10 cellular contexts compared by ENCODE assay signal in the genomic region with DNA sequence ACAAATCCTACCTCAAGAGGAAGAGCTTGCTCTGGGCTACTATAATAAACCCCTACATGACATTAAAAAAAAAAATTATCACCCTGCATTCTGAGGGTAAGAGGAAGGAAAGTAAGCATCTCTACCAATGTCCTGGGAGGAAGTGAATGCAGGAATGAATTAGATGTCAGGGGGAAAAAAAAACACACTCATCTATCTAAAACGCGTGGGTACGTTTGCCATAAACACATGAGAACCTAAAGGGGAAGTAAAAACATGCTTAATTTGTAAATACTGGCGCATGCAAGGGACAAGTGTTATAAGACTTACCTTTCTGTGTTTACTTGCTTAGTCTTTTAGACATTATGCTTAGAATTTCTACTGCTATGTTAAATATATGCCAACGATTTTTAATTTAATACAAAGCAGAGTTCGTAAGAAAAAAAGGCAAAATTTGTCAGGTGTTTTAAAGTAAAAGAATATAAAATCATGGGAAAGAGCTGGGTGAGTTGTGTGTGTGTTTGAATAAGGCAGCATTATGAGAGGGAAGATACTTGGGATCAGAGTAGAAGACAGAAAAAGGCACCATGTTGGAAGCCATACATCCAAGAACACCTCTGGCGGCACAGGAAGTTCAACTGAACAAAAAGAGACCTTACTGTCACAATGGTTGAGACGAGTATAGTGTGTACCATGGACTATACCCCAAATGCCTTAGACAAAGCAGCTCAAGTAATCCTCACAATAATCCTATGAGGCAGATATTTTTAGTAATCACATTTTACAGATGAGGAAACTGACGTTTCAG.
DNase-seq lines count a peak whose midpoint lies in the region; ATAC-seq and TF ChIP-seq lines count a peak whose summit lies in the region.
"Had no signal": no experiment of that assay in that cellular context is flagged by ENCODE, and none has a peak within 500 bp of the region (broad histone marks: within the 10 kb centered on the region; RNA-seq: fewer than 3 reads in every experiment).

No MANE protein-coding gene starts in this region.

- peaks cover 38% of the 10 kb centered on the region for H3K4me1 Mint-ChIP-seq in activated naive CD4-positive, alpha-beta T cell treated with anti-CD3 and anti-CD28 coated beads, Interleukin-2, amount 10 ng/mL, durations not matched to agents 7 days and 5 days

- H3K9ac ChIP-seq in OCI-LY1 (ENCODE audit: low read length) = peak overlapping the region; percentile 88
- H3K9ac ChIP-seq in subcutaneous abdominal adipose tissue (ENCODE audit: low read length in 5 of 5) = peak overlapping the region in 3 of 5 donors; percentile 90 to 97 (median 90)

- CTCF ChIA-PET in activated naive CD4-positive, alpha-beta T cell treated with anti-CD3 and anti-CD28 coated beads, Interleukin-2, amount 10 ng/mL, durations not matched to agents 7 days and 5 days (lab: Charles Lee) = no interaction called here

- H3K9me3 ChIP-seq in OCI-LY1 (ENCODE audit: low read length) = no peaks in the 10 kb centered on the region
- no peaks in the 10 kb centered on the region for H3K9me3 ChIP-seq in subcutaneous abdominal adipose tissue (ENCODE audit: control insufficient read depth in 5 of 5, low read length in 5 of 5)

- H3K27me3 ChIP-seq in OCI-LY1 (ENCODE audit: insufficient read depth, low read length) = no peaks in the 10 kb centered on the region
- H3K27me3 ChIP-seq in subcutaneous abdominal adipose tissue (ENCODE audit: control insufficient read depth in 5 of 5, insufficient read depth in 4 of 5, low read length in 5 of 5) = no peaks in the 10 kb centered on the region

- H2AFZ ChIP-seq in OCI-LY1 (ENCODE audit: low read length) = no peak overlapping the region

- peak overlapping the region; percentile 89 for H3K4me3 Mint-ChIP-seq in activated naive CD4-positive, alpha-beta T cell treated with anti-CD3 and anti-CD28 coated beads, Interleukin-2, amount 10 ng/mL, durations not matched to agents 7 days and 5 days

- peak overlapping the region; percentile 73 for H3K4me2 ChIP-seq in OCI-LY1 (ENCODE audit: low read length)

- H3K36me3 ChIP-seq in OCI-LY1 (ENCODE audit: insufficient read depth, low read length) (peaks cover 8% of the 10 kb centered on the region; the same call in 1 of the 2 replicates), subcutaneous abdominal adipose tissue (ENCODE audit: control insufficient read depth in 5 of 5, insufficient read depth in 5 of 5, low read length in 5 of 5) (no peaks in the 10 kb centered on the region)

- H3K4me1 ChIP-seq in OCI-LY1 (ENCODE audit: insufficient read depth, low read length, severe bottlenecking) (peaks cover 55% of the 10 kb centered on the region), subcutaneous abdominal adipose tissue (ENCODE audit: control insufficient read depth in 5 of 5, insufficient read depth in 5 of 5, low read length in 5 of 5) (peaks cover 0 to 20% (median 17%) of the 10 kb centered on the region in 5 donors)

- 0 out of 2 replicates have a peak, but pooled peaks cover 3% of the 10 kb centered on the region for H3F3A ChIP-seq in OCI-LY1 (ENCODE audit: insufficient read depth, low read length)

- H3K36me3 Mint-ChIP-seq in activated naive CD4-positive, alpha-beta T cell treated with anti-CD3 and anti-CD28 coated beads, Interleukin-2, amount 10 ng/mL, durations not matched to agents 7 days and 5 days = peaks cover 16% of the 10 kb centered on the region

- DNase-seq in activated naive CD4-positive, alpha-beta T cell treated with anti-CD3 and anti-CD28 coated beads, Interleukin-2, amount 10 ng/mL, durations not matched to agents 7 days and 5 days = no peak
- no peak for DNase-seq in activated naive CD4-positive, alpha-beta T cell (lab: John Stamatoyannopoulos, UW)
- DNase-seq in epithelial cell of esophagus (ENCODE audit: low read depth) (no peak), NCI-H2196 (lab: John Stamatoyannopoulos, UW; ENCODE audit: unreplicated experiment) (no peak)
- DNase-seq: hippocampal formation, NCI-H187 treated with DMSO at 0.1 percent for 48 hours had no signal

- TF ChIP-seq CTCF in OCI-LY1 (IDR thresholded peaks at IDR 0.05; ENCODE audit: low read length) (no peak), epithelial cell of esophagus (IDR thresholded peaks at IDR 0.05; ENCODE audit: insufficient read depth, low read depth, low read length, missing control alignments) (no peak)

- H3K9me2 ChIP-seq in OCI-LY1 (ENCODE audit: low read depth, low read length) = no peaks in the 10 kb centered on the region

- peaks cover 4% of the 10 kb centered on the region for H3K27me3 Mint-ChIP-seq in activated naive CD4-positive, alpha-beta T cell treated with anti-CD3 and anti-CD28 coated beads, Interleukin-2, amount 10 ng/mL, durations not matched to agents 7 days and 5 days

- no peaks in the 10 kb centered on the region for H3K9me3 Mint-ChIP-seq in activated naive CD4-positive, alpha-beta T cell treated with anti-CD3 and anti-CD28 coated beads, Interleukin-2, amount 10 ng/mL, durations not matched to agents 7 days and 5 days

- H4K20me1 ChIP-seq in OCI-LY1 (ENCODE audit: insufficient read depth, low read length) = no peaks in the 10 kb centered on the region

- peaks cover 56% of the 10 kb centered on the region for H3K79me2 ChIP-seq in OCI-LY1 (ENCODE audit: insufficient read depth, low read length)

- peak overlapping the region; percentile 82 for H3K4me3 ChIP-seq in OCI-LY1 (ENCODE audit: low read depth, low read length, poor library complexity, severe bottlenecking)
- peak overlapping the region; percentile 91 for H3K4me3 ChIP-seq in epithelial cell of esophagus (ENCODE audit: low read length)
- peak overlapping the region in 4 of 5 donors; percentile 13 to 82 (median 46) for H3K4me3 ChIP-seq in subcutaneous abdominal adipose tissue (ENCODE audit: low read depth in 1 of 5, low read length in 5 of 5)

- H3K27ac ChIP-seq in OCI-LY1 (ENCODE audit: low read depth, low read length, poor library complexity, severe bottlenecking) (peak overlapping the region; percentile 80), subcutaneous abdominal adipose tissue (ENCODE audit: low read depth, low read length) (no peak overlapping the region)

- H3K27ac Mint-ChIP-seq in activated naive CD4-positive, alpha-beta T cell treated with anti-CD3 and anti-CD28 coated beads, Interleukin-2, amount 10 ng/mL, durations not matched to agents 7 days and 5 days = no peak overlapping the region

- ATAC-seq in GM19351 (IDR thresholded peaks at IDR 0.05; ENCODE audit: unreplicated experiment) (no peak), GM18517 (IDR thresholded peaks at IDR 0.05; ENCODE audit: unreplicated experiment) (no peak)
